In genomic region chr6:26550250-26550993, GRCh38 we compare ENCODE assay signal across 7 cellular contexts. TPM values are rescaled to one million over a fixed set of nuclear protein-coding genes. Genes with fewer than 3 reads are reported as not detected.
DNase-seq lines count a peak whose midpoint lies in the region; ATAC-seq and TF ChIP-seq lines count a peak whose summit lies in the region.

No MANE protein-coding gene starts in this region.

- H3K27me3 Mint-ChIP-seq in WTC11 (ENCODE audit: low read depth): no peaks in the 10 kb centered on the region
- H3K27me3 Mint-ChIP-seq in mesothelial cell of epicardium (ENCODE audit: low read depth): no peaks in the 10 kb centered on the region

- peak overlapping the region; percentile 80 for H3K4me3 ChIP-seq in effector memory CD4-positive, alpha-beta T cell (ENCODE audit: insufficient read depth, low read depth, low read length, poor library complexity, severe bottlenecking)
- H3K4me3 ChIP-seq in testis: peak overlapping the region; percentile 49 to 73

- H3K27ac ChIP-seq in effector memory CD4-positive, alpha-beta T cell (ENCODE audit: insufficient read depth, low read length, poor library complexity, severe bottlenecking): no peak overlapping the region
- H3K27ac ChIP-seq in testis: peak overlapping the region; percentile 52 to 75

- H3K36me3 ChIP-seq in effector memory CD4-positive, alpha-beta T cell (ENCODE audit: control insufficient read depth, insufficient read depth, low read length): peaks cover 10% of the 10 kb centered on the region
- H3K36me3 ChIP-seq in testis (ENCODE audit: low read depth, missing control alignments): no peaks in the 10 kb centered on the region

- TF ChIP-seq CTCF in WTC11 (IDR thresholded peaks at IDR 0.05) (no peak), mesothelial cell of epicardium (IDR thresholded peaks at IDR 0.05; ENCODE audit: unreplicated experiment) (no peak), testis (IDR thresholded peaks at IDR 0.05) (no peak)

- H3K36me3 Mint-ChIP-seq in WTC11 (peaks cover 16% of the 10 kb centered on the region), mesothelial cell of epicardium (peaks cover 9% of the 10 kb centered on the region)

- peak overlapping the region; percentile 98 for H3K27ac Mint-ChIP-seq in WTC11
- H3K27ac Mint-ChIP-seq in mesothelial cell of epicardium: peak overlapping the region; percentile 84

- H3K9me3 Mint-ChIP-seq in WTC11 (no peaks in the 10 kb centered on the region), mesothelial cell of epicardium (no peaks in the 10 kb centered on the region)

- TF ChIP-seq POLR2A in GM18505 (IDR thresholded peaks at IDR 0.05; ENCODE audit: borderline replicate concordance, extremely low read depth, insufficient read depth, insufficient read length) (peak; percentile 50), testis (IDR thresholded peaks at IDR 0.05) (no peak)

- H3K4me3 Mint-ChIP-seq in WTC11 (no peak overlapping the region; the same call in 1 of the 2 replicates), mesothelial cell of epicardium (peak overlapping the region; percentile 85)

- no peak for ATAC-seq in GM18505 (IDR thresholded peaks at IDR 0.05; ENCODE audit: unreplicated experiment)
- ATAC-seq in WTC11: peak; percentile 81
- ATAC-seq in HG03196 (IDR thresholded peaks at IDR 0.05; ENCODE audit: unreplicated experiment): no peak

- intact Hi-C loops in testis (cut with DNase I; ENCODE audit: low total_unique reads): no loop called here

- no peaks in the 10 kb centered on the region for H3K27me3 ChIP-seq in effector memory CD4-positive, alpha-beta T cell (replicated peaks; ENCODE audit: control insufficient read depth, insufficient read depth, low read length, poor library complexity, severe bottlenecking)
- no peaks in the 10 kb centered on the region for H3K27me3 ChIP-seq in testis

- WGBS in testis, 2 donors: 7% methylated on average over 42 of the region's 42 CpGs

- DNase-seq in NCI-H187 (lab: John Stamatoyannopoulos, UW): peak; percentile 11 to 40
- DNase-seq in WTC11 (ENCODE audit: low spot score): peak; percentile 90
- DNase-seq in effector memory CD4-positive, alpha-beta T cell: peak in 1 of 3 donors; percentile 49
- peak; percentile 41 to 54 for DNase-seq in mesothelial cell of epicardium (ENCODE audit: low spot score in 2 of 2, unreplicated experiment in 2 of 2)
- peak; percentile 79 for DNase-seq in testis

- H3K4me1 ChIP-seq in effector memory CD4-positive, alpha-beta T cell (ENCODE audit: control insufficient read depth, insufficient read depth, low read length, poor library complexity, severe bottlenecking): peaks cover 3% of the 10 kb centered on the region
- H3K4me1 ChIP-seq in testis: peaks cover 13% of the 10 kb centered on the region

- H3K9me3 ChIP-seq in effector memory CD4-positive, alpha-beta T cell (ENCODE audit: control insufficient read depth, low read length): no peaks in the 10 kb centered on the region
- no peaks in the 10 kb centered on the region for H3K9me3 ChIP-seq in testis

- POLR2A ChIA-PET in WTC11 (lab: Charles Lee): interaction anchor here (0.6 to 1.5 kb wide), 8 partner anchors 12 to 1258 kb away, joined by 3 to 11 read pairs (median 4); partner anchors contain the start of gene HMGN4

- CTCF ChIA-PET in WTC11 (lab: Charles Lee): interaction anchor here (0.8 to 2.1 kb wide), 7 partner anchors 12 to 219 kb away, joined by 3 to 13 read pairs (median 7); partner anchors contain the start of gene HMGN4

- H3K4me1 Mint-ChIP-seq in WTC11 (peaks cover 17% of the 10 kb centered on the region), mesothelial cell of epicardium (peaks cover 15% of the 10 kb centered on the region)

TF ChIP-seq in WTC11, 78 proteins besides CTCF, POLR2A, EP300 and RAD21 (continues in another document):
- TF ChIP-seq ZNF232 (CRISPR knock-in tag; IDR thresholded peaks at IDR 0.05) (no peak), TCF7 (CRISPR knock-in tag; IDR thresholded peaks at IDR 0.05; ENCODE audit: low read depth) (no peak), ZBTB21 (CRISPR knock-in tag; IDR thresholded peaks at IDR 0.05; ENCODE audit: borderline replicate concordance) (no peak), ZSCAN18 (CRISPR knock-in tag; IDR thresholded peaks at IDR 0.05) (peak; percentile 97), SP1 (CRISPR knock-in tag; conservative IDR thresholded peaks at IDR 0.05) (peak; percentile 52), CREM (CRISPR knock-in tag; IDR thresholded peaks at IDR 0.05) (no peak), STAT6 (CRISPR knock-in tag; conservative IDR thresholded peaks at IDR 0.05; ENCODE audit: low read depth) (no peak), ZNF281 (CRISPR knock-in tag; IDR thresholded peaks at IDR 0.05) (no peak), IRF2 (CRISPR knock-in tag; IDR thresholded peaks at IDR 0.05; ENCODE audit: borderline replicate concordance, low read depth) (no peak), ATF1 (CRISPR knock-in tag; IDR thresholded peaks at IDR 0.05) (no peak), ZNF121 (CRISPR knock-in tag; IDR thresholded peaks at IDR 0.05) (no peak), E2F5 (CRISPR knock-in tag; IDR thresholded peaks at IDR 0.05) (0 out of 2 replicates have a peak, but pooled peaks have one; percentile 57)

RNA-seq across cellular contexts. Expression of gene HMGN4, which starts 12.3 kb away (rescaled TPM):
- total RNA-seq in WTC11 (2021) (57.1 to 67.4 TPM (median 57.6 TPM) in 3 replicates), mesothelial cell of epicardium (49.4 to 60.5 TPM (median 54.1 TPM) in 3 replicates), testis (10 to 100 TPM; 69.4 to 74.8 TPM)
- 72.2 TPM for polyA plus RNA-seq in testis (ENCODE audit: insufficient read depth, low read depth, low replicate concordance)

RNA-seq across cellular contexts. Expression of gene ABT1, which starts 46.3 kb away (rescaled TPM):
- 21.0 to 22.1 TPM (median 21.6 TPM) in 3 replicates for total RNA-seq in WTC11 (2021)
- 21.8 to 22.6 TPM (median 21.9 TPM) in 3 replicates for total RNA-seq in mesothelial cell of epicardium
- 10 to 100 TPM; 18.9 to 23.6 TPM for total RNA-seq in testis
- 17.0 TPM for polyA plus RNA-seq in testis (ENCODE audit: insufficient read depth, low read depth, low replicate concordance)

RNA-seq across cellular contexts. Expression of gene BTN1A1, which starts 50.3 kb away (rescaled TPM):
- total RNA-seq in WTC11 (2021) (0.14 to 0.15 TPM in 2 of 3 replicates, not detected in the other), mesothelial cell of epicardium (0.09 to 0.11 TPM in 2 of 3 replicates, not detected in the other), testis (under 1 TPM; 0.31 TPM)
- polyA plus RNA-seq in testis (ENCODE audit: insufficient read depth, low read depth, low replicate concordance): 0.30 TPM
